ENCODE assay signal across 2 cellular contexts in genomic region chr15:59550961-59551360, GRCh38.
TF ChIP-seq lines count a peak whose summit lies in the region.

No MANE protein-coding gene starts in this region.

TF ChIP-seq in A549, 52 proteins besides CTCF, POLR2A, EP300 and RAD21 (continued from another document):
- TF ChIP-seq JUN (IDR thresholded peaks at IDR 0.05) (no peak), PBX3 (IDR thresholded peaks at IDR 0.05) (no peak)

TF ChIP-seq in GM23338, 12 proteins besides CTCF, POLR2A, EP300 and RAD21 (continued from another document):
- no peak for TF ChIP-seq EZH2 (IDR thresholded peaks at IDR 0.05; ENCODE audit: low read depth, unreplicated experiment)
- no peak for TF ChIP-seq POLR2AphosphoS5 (IDR thresholded peaks at IDR 0.05; ENCODE audit: low read depth)
- no peak for TF ChIP-seq EZH2phosphoT487 (IDR thresholded peaks at IDR 0.05; ENCODE audit: unreplicated experiment)
- no peak for TF ChIP-seq CREB1 (CRISPR knock-in tag; IDR thresholded peaks at IDR 0.05; ENCODE audit: low read depth)
- no peak for TF ChIP-seq ZNF114 (CRISPR knock-in tag; IDR thresholded peaks at IDR 0.05)
- no peak for TF ChIP-seq JUNB (IDR thresholded peaks at IDR 0.05; ENCODE audit: unreplicated experiment)
- TF ChIP-seq ETS1 (IDR thresholded peaks at IDR 0.05) = no peak
- TF ChIP-seq ZNF331 (CRISPR knock-in tag; IDR thresholded peaks at IDR 0.05; ENCODE audit: low read depth) = no peak
- TF ChIP-seq, protein P1, sequence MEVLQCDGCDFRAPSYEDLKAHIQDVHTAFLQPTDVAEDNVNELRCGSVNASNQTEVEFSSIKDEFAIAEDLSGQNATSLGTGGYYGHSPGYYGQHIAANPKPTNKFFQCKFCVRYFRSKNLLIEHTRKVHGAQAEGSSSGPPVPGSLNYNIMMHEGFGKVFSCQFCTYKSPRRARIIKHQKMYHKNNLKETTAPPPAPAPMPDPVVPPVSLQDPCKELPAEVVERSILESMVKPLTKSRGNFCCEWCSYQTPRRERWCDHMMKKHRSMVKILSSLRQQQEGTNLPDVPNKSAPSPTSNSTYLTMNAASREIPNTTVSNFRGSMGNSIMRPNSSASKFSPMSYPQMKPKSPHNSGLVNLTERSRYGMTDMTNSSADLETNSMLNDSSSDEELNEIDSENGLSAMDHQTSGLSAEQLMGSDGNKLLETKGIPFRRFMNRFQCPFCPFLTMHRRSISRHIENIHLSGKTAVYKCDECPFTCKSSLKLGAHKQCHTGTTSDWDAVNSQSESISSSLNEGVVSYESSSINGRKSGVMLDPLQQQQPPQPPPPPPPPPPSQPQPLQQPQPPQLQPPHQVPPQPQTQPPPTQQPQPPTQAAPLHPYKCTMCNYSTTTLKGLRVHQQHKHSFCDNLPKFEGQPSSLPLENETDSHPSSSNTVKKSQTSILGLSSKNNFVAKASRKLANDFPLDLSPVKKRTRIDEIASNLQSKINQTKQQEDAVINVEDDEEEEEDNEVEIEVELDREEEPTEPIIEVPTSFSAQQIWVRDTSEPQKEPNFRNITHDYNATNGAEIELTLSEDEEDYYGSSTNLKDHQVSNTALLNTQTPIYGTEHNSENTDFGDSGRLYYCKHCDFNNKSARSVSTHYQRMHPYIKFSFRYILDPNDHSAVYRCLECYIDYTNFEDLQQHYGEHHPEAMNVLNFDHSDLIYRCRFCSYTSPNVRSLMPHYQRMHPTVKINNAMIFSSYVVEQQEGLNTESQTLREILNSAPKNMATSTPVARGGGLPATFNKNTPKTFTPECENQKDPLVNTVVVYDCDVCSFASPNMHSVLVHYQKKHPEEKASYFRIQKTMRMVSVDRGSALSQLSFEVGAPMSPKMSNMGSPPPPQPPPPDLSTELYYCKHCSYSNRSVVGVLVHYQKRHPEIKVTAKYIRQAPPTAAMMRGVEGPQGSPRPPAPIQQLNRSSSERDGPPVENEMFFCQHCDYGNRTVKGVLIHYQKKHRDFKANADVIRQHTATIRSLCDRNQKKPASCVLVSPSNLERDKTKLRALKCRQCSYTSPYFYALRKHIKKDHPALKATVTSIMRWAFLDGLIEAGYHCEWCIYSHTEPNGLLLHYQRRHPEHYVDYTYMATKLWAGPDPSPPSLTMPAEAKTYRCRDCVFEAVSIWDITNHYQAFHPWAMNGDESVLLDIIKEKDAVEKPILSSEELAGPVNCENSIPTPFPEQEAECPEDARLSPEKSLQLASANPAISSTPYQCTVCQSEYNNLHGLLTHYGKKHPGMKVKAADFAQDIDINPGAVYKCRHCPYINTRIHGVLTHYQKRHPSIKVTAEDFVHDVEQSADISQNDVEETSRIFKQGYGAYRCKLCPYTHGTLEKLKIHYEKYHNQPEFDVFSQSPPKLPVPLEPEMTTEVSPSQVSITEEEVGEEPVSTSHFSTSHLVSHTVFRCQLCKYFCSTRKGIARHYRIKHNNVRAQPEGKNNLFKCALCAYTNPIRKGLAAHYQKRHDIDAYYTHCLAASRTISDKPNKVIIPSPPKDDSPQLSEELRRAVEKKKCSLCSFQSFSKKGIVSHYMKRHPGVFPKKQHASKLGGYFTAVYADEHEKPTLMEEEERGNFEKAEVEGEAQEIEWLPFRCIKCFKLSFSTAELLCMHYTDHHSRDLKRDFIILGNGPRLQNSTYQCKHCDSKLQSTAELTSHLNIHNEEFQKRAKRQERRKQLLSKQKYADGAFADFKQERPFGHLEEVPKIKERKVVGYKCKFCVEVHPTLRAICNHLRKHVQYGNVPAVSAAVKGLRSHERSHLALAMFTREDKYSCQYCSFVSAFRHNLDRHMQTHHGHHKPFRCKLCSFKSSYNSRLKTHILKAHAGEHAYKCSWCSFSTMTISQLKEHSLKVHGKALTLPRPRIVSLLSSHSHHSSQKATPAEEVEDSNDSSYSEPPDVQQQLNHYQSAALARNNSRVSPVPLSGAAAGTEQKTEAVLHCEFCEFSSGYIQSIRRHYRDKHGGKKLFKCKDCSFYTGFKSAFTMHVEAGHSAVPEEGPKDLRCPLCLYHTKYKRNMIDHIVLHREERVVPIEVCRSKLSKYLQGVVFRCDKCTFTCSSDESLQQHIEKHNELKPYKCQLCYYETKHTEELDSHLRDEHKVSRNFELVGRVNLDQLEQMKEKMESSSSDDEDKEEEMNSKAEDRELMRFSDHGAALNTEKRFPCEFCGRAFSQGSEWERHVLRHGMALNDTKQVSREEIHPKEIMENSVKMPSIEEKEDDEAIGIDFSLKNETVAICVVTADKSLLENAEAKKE (CRISPR knock-in tag; IDR thresholded peaks at IDR 0.05) = no peak
- TF ChIP-seq REST (IDR thresholded peaks at IDR 0.05; ENCODE audit: unreplicated experiment) = no peak
- TF ChIP-seq NANOG (IDR thresholded peaks at IDR 0.05; ENCODE audit: borderline replicate concordance) = no peak
